1 cellular context compared by ENCODE assay signal in genomic region chr3:11244131-11244677, GRCh38.
TF ChIP-seq lines count a peak whose summit lies in the region.

No MANE protein-coding gene starts in this region.

TF ChIP-seq in endothelial cell of umbilical vein, 7 proteins besides CTCF, POLR2A, EP300 and RAD21:
- no peak for TF ChIP-seq JUN (IDR thresholded peaks at IDR 0.05; ENCODE audit: borderline replicate concordance, insufficient read depth, insufficient read length, low read depth)
- no peak for TF ChIP-seq MYC (IDR thresholded peaks at IDR 0.05; ENCODE audit: low read depth, low read length)
- no peak for TF ChIP-seq EZH2 (IDR thresholded peaks at IDR 0.05; ENCODE audit: borderline replicate concordance, low read depth, low read length, severe bottlenecking)
- TF ChIP-seq MAX (IDR thresholded peaks at IDR 0.05; ENCODE audit: insufficient read depth, insufficient read length): no peak
- TF ChIP-seq FOS (IDR thresholded peaks at IDR 0.05; ENCODE audit: borderline replicate concordance, insufficient read depth, low read length): no peak
- no peak for TF ChIP-seq GATA2 (IDR thresholded peaks at IDR 0.05; ENCODE audit: insufficient read depth, insufficient read length, low read depth, low read length)
- no peak for TF ChIP-seq POLR2AphosphoS5 (IDR thresholded peaks at IDR 0.05; ENCODE audit: insufficient read depth, low read depth, low read length)
